20 cellular contexts compared by ENCODE assay signal in genomic region chr10:63667596-63667995, GRCh38.
DNase-seq lines count a peak whose midpoint lies in the region; ATAC-seq and TF ChIP-seq lines count a peak whose summit lies in the region.
"Had no signal": no experiment of that assay in that cellular context is flagged by ENCODE, and none has a peak within 500 bp of the region (broad histone marks: within the 10 kb centered on the region; RNA-seq: fewer than 3 reads in every experiment).

No MANE protein-coding gene starts in this region.

- H3K4me3 ChIP-seq in heart left ventricle (no peak overlapping the region), adipocyte (ENCODE audit: low read length) (peak overlapping the region; percentile 63), spleen (no peak overlapping the region), testis (no peak overlapping the region)

- H3K36me3 ChIP-seq in heart left ventricle (no peaks in the 10 kb centered on the region), adipocyte (ENCODE audit: control insufficient read depth, insufficient read depth, low read length, severe bottlenecking) (no peaks in the 10 kb centered on the region), spleen (no peaks in the 10 kb centered on the region), testis (ENCODE audit: low read depth, missing control alignments) (no peaks in the 10 kb centered on the region)

- no peak for DNase-seq in heart left ventricle
- DNase-seq in cardiac septum (ENCODE audit: low spot score), result no peak
- peak; percentile 51 for DNase-seq in adipocyte (ENCODE audit: low read depth)
- DNase-seq in mesothelial cell of epicardium (ENCODE audit: low spot score in 2 of 2, unreplicated experiment in 2 of 2), result no peak
- DNase-seq in spleen, result no peak
- no peak for DNase-seq in cerebellar cortex (ENCODE audit: low spot score)
- DNase-seq in sciatic nerve (ENCODE audit: low spot score), result no peak
- no peak for DNase-seq in testis
- DNase-seq: Calu3; CD8-positive, alpha-beta memory T cell; DMS153; Karpas-422; NCI-H1105 treated with DMSO at 0.1 percent for 48 hours; NCI-H1694; NCI-H2081; NCI-H2171 treated with DMSO at 0.1 percent for 48 hours; NCI-H526; SHP77 had no signal

- no peak for ATAC-seq in heart left ventricle
- ATAC-seq in sciatic nerve, result no peak

- H3K4me1 Mint-ChIP-seq in mesothelial cell of epicardium, result peaks cover 46% of the 10 kb centered on the region
- H3K4me1 Mint-ChIP-seq: CD8-positive, alpha-beta memory T cell had no signal

- intact Hi-C loops in heart left ventricle (cut with DNase I), result loop anchor here in 1 of 10 donors (5.0 kb wide), 1 partner anchor 35 kb away; no protein-coding TSS in a partner anchor
- intact Hi-C loops in cardiac septum (cut with DNase I), result loop anchor here (5.0 kb wide), 1 partner anchor 35 kb away; no protein-coding TSS in a partner anchor
- intact Hi-C loops in spleen (cut with DNase I; ENCODE audit: low total_unique reads), result no loop called here
- intact Hi-C loops in sciatic nerve (cut with DNase I), result no loop called here
- intact Hi-C loops in testis (cut with DNase I; ENCODE audit: low total_unique reads), result no loop called here

- H3K9ac ChIP-seq in adipocyte (ENCODE audit: low read length), result peak overlapping the region; percentile 87

- H3K27ac ChIP-seq in heart left ventricle, result peak overlapping the region in 9 of 12 donors; percentile 9 to 59 (median 48)
- peak overlapping the region in 5 of 8 donors; percentile 1 to 65 (median 56) for H3K27ac ChIP-seq in spleen
- peak overlapping the region in 1 of 2 donors; percentile 76 for H3K27ac ChIP-seq in testis
- H3K27ac ChIP-seq: 22Rv1, C4-2B had no signal

- no peak for TF ChIP-seq CTCF in heart left ventricle (IDR thresholded peaks at IDR 0.05)
- TF ChIP-seq CTCF in mesothelial cell of epicardium (IDR thresholded peaks at IDR 0.05; ENCODE audit: unreplicated experiment), result no peak
- TF ChIP-seq CTCF in spleen (IDR thresholded peaks at IDR 0.05 in 8 of 11, conservative IDR thresholded peaks at IDR 0.05 in 3 of 11), result no peak
- TF ChIP-seq CTCF in testis (IDR thresholded peaks at IDR 0.05), result no peak

- H3K27ac Mint-ChIP-seq in mesothelial cell of epicardium, result peak overlapping the region; percentile 34

- H3K4me1 ChIP-seq in heart left ventricle (peaks cover 10 to 51% (median 31%) of the 10 kb centered on the region in 12 donors), adipocyte (ENCODE audit: control insufficient read depth, insufficient read depth, low read length) (peaks cover 58% of the 10 kb centered on the region), spleen (peaks cover 7 to 41% (median 26%) of the 10 kb centered on the region in 6 donors), testis (peaks cover 19% of the 10 kb centered on the region)

- peaks cover 10% of the 10 kb centered on the region for H3K27me3 Mint-ChIP-seq in mesothelial cell of epicardium (ENCODE audit: low read depth)

- no peaks in the 10 kb centered on the region for H3K36me3 Mint-ChIP-seq in mesothelial cell of epicardium
- H3K36me3 Mint-ChIP-seq: CD8-positive, alpha-beta memory T cell had no signal

- H3K9me3 ChIP-seq in heart left ventricle (no peaks in the 10 kb centered on the region), adipocyte (ENCODE audit: control insufficient read depth, low read length) (no peaks in the 10 kb centered on the region), spleen (no peaks in the 10 kb centered on the region), testis (no peaks in the 10 kb centered on the region)

- H3K27me3 ChIP-seq in heart left ventricle (no peaks in the 10 kb centered on the region), adipocyte (replicated peaks; ENCODE audit: control insufficient read depth, insufficient read depth, low read length) (no peaks in the 10 kb centered on the region), spleen (replicated peaks in 1 of 7) (no peaks in the 10 kb centered on the region), testis (no peaks in the 10 kb centered on the region)

- H3K9me3 Mint-ChIP-seq in mesothelial cell of epicardium, result no peaks in the 10 kb centered on the region
- H3K9me3 Mint-ChIP-seq: CD8-positive, alpha-beta memory T cell had no signal

- TF ChIP-seq POLR2A in heart left ventricle (IDR thresholded peaks at IDR 0.05) (no peak), spleen (IDR thresholded peaks at IDR 0.05) (no peak), testis (IDR thresholded peaks at IDR 0.05) (no peak)

- H3K4me3 Mint-ChIP-seq in mesothelial cell of epicardium, result no peak overlapping the region
- H3K4me3 Mint-ChIP-seq: CD8-positive, alpha-beta memory T cell had no signal
